Comparison of ENCODE assay signal across 9 cellular contexts in the genomic region with DNA sequence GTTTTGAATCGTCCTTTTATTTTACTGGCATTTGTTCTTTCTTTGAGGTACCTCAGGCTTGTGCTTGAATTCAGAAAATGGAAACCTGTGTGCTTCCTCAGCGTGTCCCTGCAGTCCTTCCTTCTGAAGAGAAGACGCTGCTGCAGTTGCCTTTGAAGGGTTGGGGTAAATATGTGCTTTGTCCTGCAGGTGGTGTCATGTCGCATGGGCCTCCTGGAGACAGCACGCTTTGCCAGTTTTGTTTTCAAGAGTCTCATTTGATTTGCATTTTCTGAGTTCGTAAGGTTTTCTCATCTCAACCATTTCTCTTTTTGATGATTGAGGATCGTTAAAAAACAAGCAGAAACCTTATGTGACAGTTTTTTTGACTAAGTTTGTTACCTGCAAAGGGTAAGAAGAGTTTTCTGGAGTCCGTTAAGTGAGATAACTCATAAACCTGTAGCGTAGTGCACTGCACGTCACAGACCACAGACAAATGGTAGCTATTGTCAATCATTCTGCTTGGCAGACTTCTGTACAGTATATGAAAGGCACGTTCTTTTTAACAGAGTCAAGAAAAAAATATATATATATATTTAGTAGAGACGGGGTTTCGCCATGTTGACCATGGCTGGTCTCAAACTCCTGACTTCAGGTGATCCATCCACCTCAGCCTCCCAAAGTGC. TPM values are rescaled to one million over a fixed set of nuclear protein-coding genes. Genes with fewer than 3 reads are reported as not detected.
DNase-seq lines count a peak whose midpoint lies in the region; ATAC-seq and TF ChIP-seq lines count a peak whose summit lies in the region.
"Had no signal": no experiment of that assay in that cellular context is flagged by ENCODE, and none has a peak within 500 bp of the region (broad histone marks: within the 10 kb centered on the region; RNA-seq: fewer than 3 reads in every experiment).

No MANE protein-coding gene starts in this region.

- intact Hi-C loops in activated CD4-positive, alpha-beta T cell treated with anti-CD3 and anti-CD28 coated beads for 36 hours (cut with DNase I, micrococcal nuclease), result no loop called here
- intact Hi-C loops in left cardiac atrium (cut with DNase I), result no loop called here

- peak; percentile 45 for DNase-seq in activated CD4-positive, alpha-beta T cell treated with anti-CD3 and anti-CD28 coated beads for 36 hours
- DNase-seq in activated CD4-positive, alpha-beta T cell treated with anti-CD3 and anti-CD28 coated beads for 4 hours, result no peak
- DNase-seq in HuH-7.5 (ENCODE audit: low spot score), result peak; percentile 39
- peak; percentile 30 for DNase-seq in astrocyte of the hippocampus (ENCODE audit: low read depth, low spot score)
- no peak for DNase-seq in retinal pigment epithelial cell (ENCODE audit: low read depth)
- DNase-seq in NCI-H524 treated with DMSO at 0.1 percent for 48 hours (lab: John Stamatoyannopoulos, UW), result no peak
- no peak for DNase-seq in left cardiac atrium

- H3K4me3 Mint-ChIP-seq in activated CD4-positive, alpha-beta T cell treated with anti-CD3 and anti-CD28 coated beads for 36 hours, result no peak overlapping the region

- POLR2A ChIA-PET in activated CD4-positive, alpha-beta T cell treated with anti-CD3 and anti-CD28 coated beads for 36 hours (lab: Charles Lee), result no interaction called here

- peak; percentile 55 for ATAC-seq in activated CD4-positive, alpha-beta T cell treated with anti-CD3 and anti-CD28 coated beads for 36 hours
- ATAC-seq in left cardiac atrium, result no peak
- ATAC-seq in HG03175 (IDR thresholded peaks at IDR 0.05; ENCODE audit: unreplicated experiment), result no peak

- no peaks in the 10 kb centered on the region for H3K27me3 Mint-ChIP-seq in activated CD4-positive, alpha-beta T cell treated with anti-CD3 and anti-CD28 coated beads for 36 hours

- TF ChIP-seq CTCF in retinal pigment epithelial cell (conservative IDR thresholded peaks at IDR 0.05; ENCODE audit: low read depth, low read length), result peak; percentile 50

- H3K27ac Mint-ChIP-seq in activated CD4-positive, alpha-beta T cell treated with anti-CD3 and anti-CD28 coated beads for 36 hours, result no peak overlapping the region

- H3K9me3 Mint-ChIP-seq in activated CD4-positive, alpha-beta T cell treated with anti-CD3 and anti-CD28 coated beads for 36 hours (ENCODE audit: low read depth), result no peaks in the 10 kb centered on the region

- H3K4me1 Mint-ChIP-seq in activated CD4-positive, alpha-beta T cell treated with anti-CD3 and anti-CD28 coated beads for 36 hours, result no peaks in the 10 kb centered on the region

- H3K4me3 ChIP-seq in retinal pigment epithelial cell (ENCODE audit: low read length), result no peak overlapping the region
- H3K4me3 ChIP-seq: SJSA1 had no signal

- H3K36me3 Mint-ChIP-seq in activated CD4-positive, alpha-beta T cell treated with anti-CD3 and anti-CD28 coated beads for 36 hours (ENCODE audit: low read depth), result peaks cover 19% of the 10 kb centered on the region

- CTCF ChIA-PET in activated CD4-positive, alpha-beta T cell treated with anti-CD3 and anti-CD28 coated beads for 36 hours (lab: Charles Lee), result interaction anchor here (0.7 to 1.5 kb wide), 8 partner anchors 8 to 458 kb away, joined by 3 to 5 read pairs (median 4); no protein-coding TSS in a partner anchor

RNA-seq across cellular contexts. Expression of a gene that starts 57.0 kb away (rescaled TPM):
- 100 to 1,000 TPM; 129 to 151 TPM for total RNA-seq in activated CD4-positive, alpha-beta T cell treated with anti-CD3 and anti-CD28 coated beads for 36 hours
- 10 to 100 TPM; 56.7 to 83.8 TPM for total RNA-seq in left cardiac atrium

RNA-seq across cellular contexts. Expression of a gene that starts 57.3 kb away (rescaled TPM):
- total RNA-seq in activated CD4-positive, alpha-beta T cell treated with anti-CD3 and anti-CD28 coated beads for 36 hours, result 100 to 1,000 TPM in 1 of 2 experiments, 10 to 100 TPM in 1; 99.9 to 108 TPM
- 10 to 100 TPM; 19.6 to 24.3 TPM for total RNA-seq in left cardiac atrium

Comparison
In these comparisons a context has a peak if more than half of its experiments do, and no peak if none do; other contexts are left out.
1. DNase-seq: peak in activated CD4-positive, alpha-beta T cell treated with anti-CD3 and anti-CD28 coated beads for 36 hours (single experiment), HuH-7.5 (single experiment) and astrocyte of the hippocampus (single experiment); none in activated CD4-positive, alpha-beta T cell treated with anti-CD3 and anti-CD28 coated beads for 4 hours (0 of 2), retinal pigment epithelial cell (single experiment), NCI-H524 treated with DMSO at 0.1 percent for 48 hours (single experiment) and left cardiac atrium (single experiment).